In the genomic region with DNA sequence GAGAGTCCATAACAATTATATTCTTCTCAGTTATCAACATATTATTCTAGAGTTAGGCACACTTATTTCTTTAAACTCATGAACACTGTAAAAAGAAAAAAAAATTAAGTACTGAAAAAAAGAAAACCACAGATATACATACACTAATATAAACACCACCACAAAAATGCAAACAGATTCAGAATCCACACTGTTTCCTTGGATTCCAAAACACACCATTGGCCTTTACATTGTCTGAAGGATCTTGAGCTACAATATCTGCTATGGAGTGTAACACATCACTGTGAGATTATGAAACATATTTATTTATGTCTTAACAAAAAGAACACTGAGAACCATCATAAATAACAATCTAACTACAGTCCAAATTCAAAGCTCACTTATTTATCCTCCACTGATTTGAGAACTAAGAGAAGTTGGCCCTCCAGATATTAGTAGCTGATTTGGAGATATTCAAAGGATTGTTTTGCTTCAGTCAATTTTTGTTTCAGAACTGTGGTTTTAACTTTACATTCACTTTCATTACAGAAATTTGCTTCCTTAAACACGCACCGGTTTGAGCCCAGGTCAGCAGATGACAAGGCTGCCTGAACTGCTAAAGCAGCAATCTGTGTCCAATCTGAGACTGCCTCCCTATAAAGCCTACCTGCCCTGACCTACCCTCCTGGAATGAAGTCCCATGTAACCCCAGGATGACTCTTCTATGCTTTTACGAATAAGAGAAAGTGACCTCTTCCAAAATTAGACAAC, we compare ENCODE assay signal across 7 cellular contexts. TPM values are rescaled to one million over a fixed set of nuclear protein-coding genes. Genes with fewer than 3 reads are reported as not detected.
DNase-seq lines count a peak whose midpoint lies in the region; ATAC-seq lines count a peak whose summit lies in the region.

No MANE protein-coding gene starts in this region.

- DNase-seq in GM19238 (ENCODE audit: insufficient read length, low spot score) (peak; percentile 30), immature natural killer cell (peak; percentile 26 to 31 (median 28)), ecto neural progenitor cell (ENCODE audit: low spot score) (no peak), NCI-H2196 (lab: John Stamatoyannopoulos, UW; ENCODE audit: unreplicated experiment) (no peak), HuH-7 (ENCODE audit: low spot score) (no peak)
- peak; percentile 28 for DNase-seq in T-helper 2 cell treated with Interferon-gamma antibody and Interleukin-4, amounts not matched to agents 5 μg/mL and 100 μg/mL, for 36 hours (ENCODE audit: low spot score)

- H3K36me3 Mint-ChIP-seq in T-helper 2 cell treated with Interferon-gamma antibody and Interleukin-4, amounts not matched to agents 5 μg/mL and 100 μg/mL, for 36 hours (ENCODE audit: low read depth) = no peaks in the 10 kb centered on the region
- H3K36me3 Mint-ChIP-seq in immature natural killer cell = no peaks in the 10 kb centered on the region

- peaks cover 13% of the 10 kb centered on the region for H3K27me3 Mint-ChIP-seq in T-helper 2 cell treated with Interferon-gamma antibody and Interleukin-4, amounts not matched to agents 5 μg/mL and 100 μg/mL, for 36 hours (ENCODE audit: low read depth)
- peaks cover 0 to 6% (median 1%) of the 10 kb centered on the region in 3 donors for H3K27me3 Mint-ChIP-seq in immature natural killer cell (ENCODE audit: low read depth in 3 of 3)

- H3K9me3 Mint-ChIP-seq in T-helper 2 cell treated with Interferon-gamma antibody and Interleukin-4, amounts not matched to agents 5 μg/mL and 100 μg/mL, for 36 hours = no peaks in the 10 kb centered on the region
- H3K9me3 Mint-ChIP-seq in immature natural killer cell = no peaks in the 10 kb centered on the region

- peak; percentile 77 for ATAC-seq in HG02884 (IDR thresholded peaks at IDR 0.05; ENCODE audit: unreplicated experiment)

- peak overlapping the region; percentile 86 for H3K27ac Mint-ChIP-seq in T-helper 2 cell treated with Interferon-gamma antibody and Interleukin-4, amounts not matched to agents 5 μg/mL and 100 μg/mL, for 36 hours
- peak overlapping the region; percentile 24 to 88 (median 72) for H3K27ac Mint-ChIP-seq in immature natural killer cell

- peak overlapping the region; percentile 79 for H3K4me3 Mint-ChIP-seq in T-helper 2 cell treated with Interferon-gamma antibody and Interleukin-4, amounts not matched to agents 5 μg/mL and 100 μg/mL, for 36 hours
- H3K4me3 Mint-ChIP-seq in immature natural killer cell = peak overlapping the region; percentile 87 to 97 (median 91)

- peaks cover 52% of the 10 kb centered on the region for H3K4me1 Mint-ChIP-seq in T-helper 2 cell treated with Interferon-gamma antibody and Interleukin-4, amounts not matched to agents 5 μg/mL and 100 μg/mL, for 36 hours (ENCODE audit: low read depth)
- H3K4me1 Mint-ChIP-seq in immature natural killer cell = peaks cover 30 to 42% of the 10 kb centered on the region in 2 donors

RNA-seq across cellular contexts. Expression of a gene that starts 47.0 kb away (rescaled TPM):
- polyA plus RNA-seq in immature natural killer cell = 1 to 10 TPM; 1.1 to 8.3 (median 2.9) TPM

Comparison
In these comparisons a context has a peak if more than half of its experiments do, and no peak if none do; other contexts are left out.
1. DNase-seq: peak in GM19238 (single experiment), T-helper 2 cell treated with Interferon-gamma antibody and Interleukin-4, amounts not matched to agents 5 μg/mL and 100 μg/mL, for 36 hours (single experiment) and immature natural killer cell (3 of 3); none in ecto neural progenitor cell (single experiment), NCI-H2196 (single experiment) and HuH-7 (single experiment).